8 cellular contexts compared by ENCODE assay signal in the genomic region with DNA sequence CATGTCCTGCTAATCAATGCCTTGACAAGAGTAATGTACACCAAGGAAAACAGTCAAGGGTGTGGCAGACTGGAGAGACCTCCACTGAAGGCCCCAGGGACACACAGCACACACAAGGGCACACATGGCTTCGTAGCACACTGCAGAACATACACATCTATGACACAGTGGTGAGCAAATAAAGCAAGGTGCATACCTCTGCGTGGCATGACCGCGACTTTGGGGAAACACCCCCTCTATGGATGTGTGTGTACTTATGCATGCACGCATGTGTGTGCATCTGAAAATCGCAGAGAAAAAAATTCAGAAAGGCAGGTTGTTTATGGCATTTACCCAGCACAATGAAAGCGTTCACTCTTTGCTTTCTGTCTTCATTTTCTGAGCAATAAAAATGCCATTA. TPM values are rescaled to one million over a fixed set of nuclear protein-coding genes. Genes with fewer than 3 reads are reported as not detected.
DNase-seq lines count a peak whose midpoint lies in the region; ATAC-seq lines count a peak whose summit lies in the region.

No MANE protein-coding gene starts in this region.

- H3K27ac ChIP-seq in mesodermal cell (ENCODE audit: low read depth, low read length, severe bottlenecking) (peak overlapping the region; percentile 70), thymus (ENCODE audit: low read depth) (peak overlapping the region; percentile 87)

- 91 to 97% methylated on average over 5 to 7 of the region's 7 CpGs for WGBS in mesodermal cell (ENCODE audit: insufficient coverage in 2 of 2), 2 experiments
- WGBS in thymus: 20% methylated on average over 7 of the region's 7 CpGs

- H3K4me3 ChIP-seq in mesodermal cell (ENCODE audit: extremely low read depth, insufficient read depth, low read length, poor library complexity, severe bottlenecking) (no peak overlapping the region), thymus (ENCODE audit: low read length) (peak overlapping the region; percentile 17)

- peaks cover 18% of the 10 kb centered on the region for H3K4me1 ChIP-seq in mesodermal cell (ENCODE audit: control insufficient read depth, insufficient read depth, low read length, poor library complexity, severe bottlenecking)
- peaks cover 67% of the 10 kb centered on the region for H3K4me1 ChIP-seq in thymus (ENCODE audit: control insufficient read depth, insufficient read depth, low read length)

- peak; percentile 53 for DNase-seq in activated T-cell treated with anti-CD3 and anti-CD28 coated beads, Interleukin-2, amount 50 U/mL, for 1 hour
- DNase-seq in activated T-cell treated with anti-CD3 and anti-CD28 coated beads for 4 hours (no peak), islet precursor cell (no peak)
- DNase-seq in activated naive CD4-positive, alpha-beta T cell treated with anti-CD3 and anti-CD28 coated beads, Interleukin-2, amount 50 U/mL, for 16 hours: peak; percentile 74

- peaks cover 4% of the 10 kb centered on the region for H3K9me3 ChIP-seq in mesodermal cell (ENCODE audit: control insufficient read depth, low read length)
- no peaks in the 10 kb centered on the region for H3K9me3 ChIP-seq in thymus (ENCODE audit: control insufficient read depth)

- ATAC-seq in GM18520 (IDR thresholded peaks at IDR 0.05; ENCODE audit: unreplicated experiment) (no peak), HG03565 (IDR thresholded peaks at IDR 0.05; ENCODE audit: unreplicated experiment) (no peak)

- H3K36me3 ChIP-seq in mesodermal cell (ENCODE audit: control insufficient read depth, insufficient read depth, low read length) (no peaks in the 10 kb centered on the region), thymus (ENCODE audit: control insufficient read depth, insufficient read depth) (peaks cover 30% of the 10 kb centered on the region)

- H3K27me3 ChIP-seq in thymus (ENCODE audit: control insufficient read depth, insufficient read depth): no peaks in the 10 kb centered on the region

RNA-seq across cellular contexts. Expression of a gene that starts 20.5 kb away (rescaled TPM):
- 4.5 TPM for polyA plus RNA-seq in mesodermal cell (2013, experiment 1 of 2)
- polyA plus RNA-seq in mesodermal cell (2013, experiment 2 of 2): 3.4 TPM
- 62.1 TPM for polyA plus RNA-seq in thymus

Comparison
In these comparisons a context has a peak if more than half of its experiments do, and no peak if none do; other contexts are left out.
1. DNase-seq: peak in activated T-cell treated with anti-CD3 and anti-CD28 coated beads, Interleukin-2, amount 50 U/mL, for 1 hour (single experiment) and activated naive CD4-positive, alpha-beta T cell treated with anti-CD3 and anti-CD28 coated beads, Interleukin-2, amount 50 U/mL, for 16 hours (single experiment); none in activated T-cell treated with anti-CD3 and anti-CD28 coated beads for 4 hours (single experiment) and islet precursor cell (single experiment).